In genomic region chr1:151255381-151255780, GRCh38 we compare ENCODE assay signal across 8 cellular contexts. TPM values are rescaled to one million over a fixed set of nuclear protein-coding genes. Genes with fewer than 3 reads are reported as not detected.
DNase-seq lines count a peak whose midpoint lies in the region; ATAC-seq and TF ChIP-seq lines count a peak whose summit lies in the region.

No MANE protein-coding gene starts in this region.

- intact Hi-C loops in natural killer cell (cut with micrococcal nuclease) = loop anchor here (10.0 kb wide), 1 partner anchor 231 kb away; no protein-coding TSS in a partner anchor

- peak overlapping the region; percentile 95; the same call in 1 of the 2 replicates for H3K27ac ChIP-seq in C4-2B

- DNase-seq in LHCN-M2 (ENCODE audit: low read depth) (peak; percentile 19), dedifferentiated amniotic fluid mesenchymal stem cell (ENCODE audit: extremely low spot score) (peak; percentile 15), natural killer cell (no peak), iPS-NIHi11 (ENCODE audit: low spot score) (no peak), NCI-H2081 treated with DMSO at 0.1 percent for 48 hours (lab: John Stamatoyannopoulos, UW) (no peak), midbrain (lab: John Stamatoyannopoulos, UW) (no peak)

- ATAC-seq in natural killer cell = no peak
- no peak for ATAC-seq in GM19467 (IDR thresholded peaks at IDR 0.05; ENCODE audit: unreplicated experiment)

- TF ChIP-seq CTCF in C4-2B (conservative IDR thresholded peaks at IDR 0.05) (no peak), natural killer cell (IDR thresholded peaks at IDR 0.05) (no peak)

- H3K9me3 Mint-ChIP-seq in natural killer cell = no peaks in the 10 kb centered on the region

- H3K4me3 Mint-ChIP-seq in natural killer cell = peak overlapping the region; percentile 96

- H3K36me3 Mint-ChIP-seq in natural killer cell = no peaks in the 10 kb centered on the region

- H3K27me3 Mint-ChIP-seq in natural killer cell (ENCODE audit: low read depth in 2 of 2) = no peaks in the 10 kb centered on the region

- H3K27ac Mint-ChIP-seq in natural killer cell = peak overlapping the region; percentile 94 to 97

- peaks cover 31 to 32% of the 10 kb centered on the region in 2 donors for H3K4me1 Mint-ChIP-seq in natural killer cell

RNA-seq across cellular contexts. Expression of gene PSMD4, which starts 0.8 kb away (rescaled TPM):
- 145 and 175 TPM in 2 replicates for total RNA-seq in LHCN-M2 (2014; rRNA removed)
- polyA plus RNA-seq in LHCN-M2 (2012) = 277 TPM
- total RNA-seq in natural killer cell = 100 to 1,000 TPM in 1 of 3 donors, 10 to 100 TPM in 2; 94.2 to 101 (median 99.3) TPM

RNA-seq across cellular contexts. Expression of gene ZNF687, which starts 26.7 kb away (rescaled TPM):
- total RNA-seq in LHCN-M2 (2014; rRNA removed) (16.2 and 21.6 TPM in 2 replicates), natural killer cell (10 to 100 TPM; 48.1 to 52.2 (median 48.6) TPM)
- 9.8 TPM for polyA plus RNA-seq in LHCN-M2 (2012)

RNA-seq across cellular contexts. Expression of gene PIP5K1A, which starts 57.0 kb away (rescaled TPM):
- total RNA-seq in LHCN-M2 (2014; rRNA removed) (48.9 and 49.7 TPM in 2 replicates), natural killer cell (10 to 100 TPM; 42.0 to 65.2 (median 44.6) TPM)
- 33.5 TPM for polyA plus RNA-seq in LHCN-M2 (2012)

Comparison
In these comparisons a context has a peak if more than half of its experiments do, and no peak if none do; other contexts are left out.
1. DNase-seq: peak in LHCN-M2 (single experiment) and dedifferentiated amniotic fluid mesenchymal stem cell (single experiment); none in natural killer cell (single experiment), iPS-NIHi11 (single experiment), NCI-H2081 treated with DMSO at 0.1 percent for 48 hours (single experiment) and midbrain (single experiment).